18 cellular contexts compared by ENCODE assay signal in the genomic region with DNA sequence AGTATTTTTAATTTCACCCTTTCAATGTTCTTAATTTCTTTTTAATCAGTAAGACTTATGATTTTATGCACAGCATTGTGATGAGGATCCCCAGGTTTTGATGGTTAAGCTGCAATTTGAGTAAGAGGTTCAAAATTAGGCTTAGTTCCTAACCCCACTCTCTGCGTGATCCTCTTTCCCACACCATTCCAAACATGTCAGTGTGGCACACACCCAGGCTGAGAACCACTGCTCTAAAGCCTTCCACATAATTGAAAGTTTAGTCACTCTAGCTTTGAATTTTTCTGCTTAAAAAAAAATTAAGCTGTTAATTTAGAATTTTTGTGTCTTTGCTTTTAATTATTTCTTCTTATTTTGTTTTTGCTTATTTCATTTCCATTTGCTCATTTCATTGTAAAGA.
DNase-seq lines count a peak whose midpoint lies in the region; ATAC-seq and TF ChIP-seq lines count a peak whose summit lies in the region.
"Had no signal": no experiment of that assay in that cellular context is flagged by ENCODE, and none has a peak within 500 bp of the region (broad histone marks: within the 10 kb centered on the region; RNA-seq: fewer than 3 reads in every experiment).

No MANE protein-coding gene starts in this region.

- H3K27ac ChIP-seq in SJSA1 (peak overlapping the region; percentile 74), mesendoderm (ENCODE audit: low read depth, low read length) (no peak overlapping the region)
- H3K27ac ChIP-seq: C4-2B, gastroesophageal sphincter, SK-N-MC, VCaP had no signal

- H2BK120ac ChIP-seq in mesendoderm (ENCODE audit: low read depth, low read length), result no peak overlapping the region

- WGBS in mesendoderm (ENCODE audit: extremely low coverage, insufficient coverage, low lambda C conversion rate), result no CpG with 5 or more reads among the region's 1 CpG

- H3K56ac ChIP-seq in mesendoderm (ENCODE audit: low read length), result no peak overlapping the region

- peak; percentile 57 for DNase-seq in ELR (ENCODE audit: low read depth)
- DNase-seq in SJSA1 (ENCODE audit: low read depth in 1 of 2, low spot score in 2 of 2), result peak; percentile 50 to 62
- DNase-seq in fibroblast of gingiva (ENCODE audit: low read depth), result peak; percentile 48
- DNase-seq in retinal pigment epithelial cell (ENCODE audit: low read depth), result peak; percentile 68
- no peak for DNase-seq in NCI-H1092 (lab: John Stamatoyannopoulos, UW)
- no peak for DNase-seq in cerebellar nuclear complex (lab: John Stamatoyannopoulos, UW)
- no peak for DNase-seq in mesendoderm
- DNase-seq: activated CD8-positive, alpha-beta T cell treated with anti-CD3 and anti-CD28 coated beads, Interleukin-2, amount 10 ng/mL, durations not matched to agents 7 days and 5 days; anterior cingulate cortex; MM.1S; NCI-H1930; NCI-H524 treated with DMSO at 0.1 percent for 48 hours had no signal

- H3K9me3 ChIP-seq in SJSA1 (replicated peaks), result no peaks in the 10 kb centered on the region

- H3K18ac ChIP-seq in mesendoderm (ENCODE audit: low read length), result no peak overlapping the region

- H4K5ac ChIP-seq in mesendoderm (ENCODE audit: low read length), result no peak overlapping the region

- H3K4me3 ChIP-seq in SJSA1 (no peak overlapping the region), retinal pigment epithelial cell (ENCODE audit: low read length) (no peak overlapping the region), mesendoderm (ENCODE audit: low read length) (no peak overlapping the region)
- H3K4me3 ChIP-seq: gastroesophageal sphincter, GM23338, SK-N-MC had no signal

- no peak for ATAC-seq in HG03460 (IDR thresholded peaks at IDR 0.05; ENCODE audit: unreplicated experiment)
- ATAC-seq: activated CD8-positive, alpha-beta T cell treated with anti-CD3 and anti-CD28 coated beads, Interleukin-2, amount 10 ng/mL, durations not matched to agents 7 days and 5 days; gastroesophageal sphincter had no signal

- TF ChIP-seq CTCF in retinal pigment epithelial cell (conservative IDR thresholded peaks at IDR 0.05; ENCODE audit: low read depth, low read length), result no peak

- H3K27me3 ChIP-seq in SJSA1 (replicated peaks) (no peaks in the 10 kb centered on the region), mesendoderm (ENCODE audit: insufficient read depth, low read length, poor library complexity) (no peaks in the 10 kb centered on the region)
- H3K27me3 ChIP-seq: gastroesophageal sphincter had no signal

- H3K36me3 ChIP-seq in SJSA1, result no peaks in the 10 kb centered on the region
- no peaks in the 10 kb centered on the region for H3K36me3 ChIP-seq in mesendoderm (ENCODE audit: control insufficient read depth, insufficient read depth, low read length)
- H3K36me3 ChIP-seq: gastroesophageal sphincter had no signal

- H3K79me1 ChIP-seq in mesendoderm (ENCODE audit: low read length), result no peaks in the 10 kb centered on the region

- H4K8ac ChIP-seq in mesendoderm (ENCODE audit: low read depth, low read length), result no peak overlapping the region

- no peak overlapping the region for H3K4me2 ChIP-seq in mesendoderm (ENCODE audit: low read length)
- H3K4me2 ChIP-seq: GM23338 had no signal

- no peak overlapping the region for H3K4ac ChIP-seq in mesendoderm (ENCODE audit: low read depth, low read length)

- no peaks in the 10 kb centered on the region for H3K79me2 ChIP-seq in mesendoderm (ENCODE audit: control insufficient read depth, insufficient read depth, low read length)

- H3K23ac ChIP-seq in mesendoderm (ENCODE audit: low read length), result no peak overlapping the region

- H3K9ac ChIP-seq in mesendoderm (ENCODE audit: low read length), result no peak overlapping the region

- H2AK5ac ChIP-seq in mesendoderm (ENCODE audit: low read length), result no peak overlapping the region

- no peak overlapping the region for H2BK15ac ChIP-seq in mesendoderm (replicated peaks; ENCODE audit: low read depth)

- no peak overlapping the region for H2BK5ac ChIP-seq in mesendoderm (ENCODE audit: low read length)

- H3K4me1 ChIP-seq in SJSA1 (replicated peaks) (peaks cover 50% of the 10 kb centered on the region), mesendoderm (ENCODE audit: control insufficient read depth, low read depth, low read length) (no peaks in the 10 kb centered on the region)
- H3K4me1 ChIP-seq: gastroesophageal sphincter had no signal

Comparison
In these comparisons a context has a peak if more than half of its experiments do, and no peak if none do; other contexts are left out.
1. DNase-seq: peak in ELR (single experiment), SJSA1 (2 of 2), fibroblast of gingiva (single experiment) and retinal pigment epithelial cell (single experiment); none in NCI-H1092 (single experiment), cerebellar nuclear complex (0 of 2) and mesendoderm (single experiment).